9 cellular contexts compared by ENCODE assay signal in genomic region chr1:1678581-1679380, GRCh38. TPM values are rescaled to one million over a fixed set of nuclear protein-coding genes. Genes with fewer than 3 reads are reported as not detected.
DNase-seq lines count a peak whose midpoint lies in the region; ATAC-seq and TF ChIP-seq lines count a peak whose summit lies in the region.
"Had no signal": no experiment of that assay in that cellular context is flagged by ENCODE, and none has a peak within 500 bp of the region (broad histone marks: within the 10 kb centered on the region; RNA-seq: fewer than 3 reads in every experiment).

No MANE protein-coding gene starts in this region.

- intact Hi-C loops in Right ventricle myocardium inferior (cut with DNase I) (no loop called here), sigmoid colon (cut with DNase I) (no loop called here)

- peak overlapping the region; percentile 40 for H3K27ac ChIP-seq in cardiac muscle cell
- H3K27ac ChIP-seq in esophagus (ENCODE audit: low read depth in 2 of 2, low read length in 1 of 2): peak overlapping the region; percentile 64 to 65
- peak overlapping the region in 1 of 4 donors; percentile 23 for H3K27ac ChIP-seq in sigmoid colon

- DNase-seq in cardiac muscle cell (ENCODE audit: low read depth in 1 of 2, low spot score in 1 of 2) (peak in 1 of 2 donors; percentile 7), Right ventricle myocardium inferior (ENCODE audit: missing footprints) (no peak), sigmoid colon (peak; percentile 61), superior temporal gyrus (ENCODE audit: extremely low spot score) (no peak)

- no peak for ATAC-seq in Right ventricle myocardium inferior
- no peak for ATAC-seq in GM21423 (IDR thresholded peaks at IDR 0.05; ENCODE audit: unreplicated experiment)
- no peak for ATAC-seq in HG03196 (IDR thresholded peaks at IDR 0.05; ENCODE audit: unreplicated experiment)

- H3K27me3 ChIP-seq in cardiac muscle cell (no peaks in the 10 kb centered on the region), esophagus (ENCODE audit: control insufficient read depth in 1 of 2, insufficient read depth in 2 of 2, low read length in 2 of 2) (no peaks in the 10 kb centered on the region), sigmoid colon (no peaks in the 10 kb centered on the region)

- TF ChIP-seq POLR2A in Raji (IDR thresholded peaks at IDR 0.05; ENCODE audit: insufficient read depth, low read depth, low read length): peak; percentile 46
- no peak for TF ChIP-seq POLR2A in sigmoid colon (IDR thresholded peaks at IDR 0.05)

- peak; percentile 41 for TF ChIP-seq CTCF in cardiac muscle cell (IDR thresholded peaks at IDR 0.05; ENCODE audit: low read depth, low read length)
- peak in 1 of 4 experiments; percentile 33 for TF ChIP-seq CTCF in sigmoid colon (IDR thresholded peaks at IDR 0.05)

- no peak for TF ChIP-seq EP300 in sigmoid colon (IDR thresholded peaks at IDR 0.05)

- no peaks in the 10 kb centered on the region for H3K9me3 ChIP-seq in cardiac muscle cell (ENCODE audit: low read depth)
- H3K9me3 ChIP-seq in esophagus (ENCODE audit: control insufficient read depth in 2 of 2, insufficient read depth in 1 of 2, low read depth in 1 of 2, low read length in 1 of 2): no peaks in the 10 kb centered on the region
- no peaks in the 10 kb centered on the region for H3K9me3 ChIP-seq in sigmoid colon

- H3K36me3 ChIP-seq in cardiac muscle cell: no peaks in the 10 kb centered on the region
- H3K36me3 ChIP-seq in esophagus (ENCODE audit: control insufficient read depth in 2 of 2, insufficient read depth in 2 of 2, low read length in 1 of 2): peaks cover 0 to 6% of the 10 kb centered on the region in 2 donors
- H3K36me3 ChIP-seq in sigmoid colon: peaks cover 0 to 18% (median 3%) of the 10 kb centered on the region in 4 donors

- 45 to 53% methylated on average over 24 of the region's 24 CpGs for WGBS in esophagus, 2 donors
- WGBS in sigmoid colon, 2 donors: 20 to 51% methylated on average over 24 of the region's 24 CpGs

- H3K4me3 ChIP-seq in cardiac muscle cell: no peak overlapping the region
- no peak overlapping the region for H3K4me3 ChIP-seq in esophagus (ENCODE audit: low read depth in 1 of 2, low read length in 2 of 2)
- no peak overlapping the region for H3K4me3 ChIP-seq in sigmoid colon

- peaks cover 2% of the 10 kb centered on the region for H3K4me1 ChIP-seq in cardiac muscle cell (ENCODE audit: low read depth)
- H3K4me1 ChIP-seq in esophagus (ENCODE audit: control insufficient read depth in 2 of 2, insufficient read depth in 2 of 2, low read length in 1 of 2): peaks cover 9 to 12% of the 10 kb centered on the region in 2 donors
- H3K4me1 ChIP-seq in sigmoid colon: peaks cover 0 to 20% (median 16%) of the 10 kb centered on the region in 4 donors

RNA-seq across cellular contexts. Expression of gene SLC35E2B, which starts 13.8 kb away (rescaled TPM):
- total RNA-seq in cardiac muscle cell (57.9 and 74.6 TPM in 2 replicates), Right ventricle myocardium inferior (20.3 TPM), sigmoid colon (10 to 100 TPM; 25.0 to 78.1 (median 31.6) TPM)
- polyA plus RNA-seq in cardiac muscle cell (30.7 and 44.3 TPM in 2 replicates), esophagus (10 to 100 TPM; 12.0 to 17.9 TPM), sigmoid colon (10 to 100 TPM in 2 of 3 donors, 1 to 10 TPM in 1; 9.5 to 38.5 (median 12.0) TPM)

RNA-seq across cellular contexts. Expression of gene CDK11B, which starts 20.0 kb away (rescaled TPM):
- total RNA-seq in cardiac muscle cell: 16.8 and 22.2 TPM in 2 replicates
- polyA plus RNA-seq in cardiac muscle cell: 16.6 and 17.9 TPM in 2 replicates
- 24.0 TPM for total RNA-seq in Right ventricle myocardium inferior
- 10 to 100 TPM; 20.6 to 21.0 TPM for polyA plus RNA-seq in esophagus
- total RNA-seq in sigmoid colon: 10 to 100 TPM; 23.9 to 51.0 (median 27.8) TPM
- 10 to 100 TPM; 30.0 to 38.4 (median 37.9) TPM for polyA plus RNA-seq in sigmoid colon

RNA-seq across cellular contexts. Expression of gene CDK11A, which starts 45.4 kb away (rescaled TPM):
- 6.1 and 13.2 TPM in 2 replicates for total RNA-seq in cardiac muscle cell
- polyA plus RNA-seq in cardiac muscle cell: 12.4 and 16.6 TPM in 2 replicates
- 20.8 TPM for total RNA-seq in Right ventricle myocardium inferior
- polyA plus RNA-seq in esophagus: 10 to 100 TPM; 15.4 to 56.7 TPM
- 10 to 100 TPM; 21.6 to 53.7 (median 37.5) TPM for total RNA-seq in sigmoid colon
- 10 to 100 TPM; 19.8 to 35.0 (median 33.1) TPM for polyA plus RNA-seq in sigmoid colon

RNA-seq across cellular contexts. Expression of gene MMP23B, which starts 46.8 kb away (rescaled TPM):
- total RNA-seq in cardiac muscle cell (23.6 and 30.0 TPM in 2 replicates), Right ventricle myocardium inferior (36.2 TPM), sigmoid colon (10 to 100 TPM in 2 of 4 donors, 1 to 10 TPM in 2; 1.8 to 58.7 (median 17.2) TPM)
- polyA plus RNA-seq in cardiac muscle cell (11.3 and 14.1 TPM in 2 replicates), esophagus (1 to 10 TPM in 1 of 2 donors, under 1 TPM in 1; 0.91 to 2.7 TPM), sigmoid colon (1 to 10 TPM; 2.2 to 3.6 (median 2.3) TPM)
- total RNA-seq: dermis microvascular lymphatic vessel endothelial cell had no signal
